Comparison of ENCODE assay signal across 29 cellular contexts in genomic region chr7:79781716-79782115, GRCh38.
DNase-seq lines count a peak whose midpoint lies in the region; ATAC-seq and TF ChIP-seq lines count a peak whose summit lies in the region.
"Had no signal": no experiment of that assay in that cellular context is flagged by ENCODE, and none has a peak within 500 bp of the region (broad histone marks: within the 10 kb centered on the region; RNA-seq: fewer than 3 reads in every experiment).

No MANE protein-coding gene starts in this region.

- H3K4me1 ChIP-seq in ACC112 (ENCODE audit: control insufficient read depth, insufficient read depth, low read length, unreplicated experiment): peaks cover 13% of the 10 kb centered on the region
- no peaks in the 10 kb centered on the region for H3K4me1 ChIP-seq in mesenchymal stem cell (ENCODE audit: control insufficient read depth, insufficient read depth, low read depth, low read length)
- H3K4me1 ChIP-seq: adrenal gland, BLaER1, Caco-2, parathyroid adenoma, SJCRH30 had no signal

- DNase-seq in NCI-H2029 (lab: John Stamatoyannopoulos, UW) (peak; percentile 8), cardiac fibroblast (ENCODE audit: low read depth in 2 of 2) (peak; percentile 28 to 56), mesenchymal stem cell (peak; percentile 69), HuH-7.5 (ENCODE audit: low spot score) (no peak), left colon (no peak), activated gamma-delta T cell (lab: John Stamatoyannopoulos, UW) (no peak)
- DNase-seq: activated CD4-positive, alpha-beta T cell treated with anti-CD3 and anti-CD28 coated beads, Interleukin-2, amount 50 U/mL, for 4 hours; activated naive CD4-positive, alpha-beta T cell treated with Interleukin-2 at 50 U/mL for 16 hours; activated T-cell treated with anti-CD3 and anti-CD28 coated beads, Interleukin-2, amount 50 U/mL, for 72 hours; adrenal gland; Caco-2; dermis blood vessel endothelial cell; DMS79 treated with DMSO at 0.1 percent for 48 hours; GF-D8; islet precursor cell; KG1; MG63; NCI-H146; NCI-H510A treated with DMSO at 0.1 percent for 48 hours; right cardiac atrium; SJCRH30; stimulated activated CD4-positive, alpha-beta T cell treated with anti-CD3 and anti-CD28 coated beads, Interleukin-4, amount 100 ng/mL, for 4 hours; substantia nigra had no signal

- no peak overlapping the region for H4K8ac ChIP-seq in mesenchymal stem cell (ENCODE audit: low read length)

- no peaks in the 10 kb centered on the region for H3K9me3 ChIP-seq in mesenchymal stem cell (ENCODE audit: control insufficient read depth, low read length)
- H3K9me3 ChIP-seq: adrenal gland, BLaER1, Caco-2, MG63, SJCRH30 had no signal

- no peak overlapping the region for H2AK5ac ChIP-seq in mesenchymal stem cell (ENCODE audit: low read length, severe bottlenecking)

- no peaks in the 10 kb centered on the region for H3K79me1 ChIP-seq in mesenchymal stem cell (replicated peaks; ENCODE audit: low read length, poor library complexity, severe bottlenecking)

- H3K14ac ChIP-seq in mesenchymal stem cell (ENCODE audit: low read length in 2 of 2): no peak overlapping the region

- no peak overlapping the region for H2BK5ac ChIP-seq in mesenchymal stem cell (ENCODE audit: low read depth, low read length, poor library complexity, severe bottlenecking)

- ATAC-seq in left colon: no peak
- no peak for ATAC-seq in HG03135 (IDR thresholded peaks at IDR 0.05; ENCODE audit: unreplicated experiment)
- ATAC-seq: activated T-cell treated with anti-CD3 and anti-CD28 coated beads, Interleukin-2, amount 50 U/mL, for 72 hours; stimulated activated memory B cell treated with anti-CD40 and anti-IgM and Interleukin-4, amounts not matched to agents 10 μg/mL and 1 μg/mL and 100 μg/mL, for 72 hours had no signal

- H3K27me3 ChIP-seq in ACC112 (ENCODE audit: insufficient read depth, low read length) (no peaks in the 10 kb centered on the region), mesenchymal stem cell (ENCODE audit: control insufficient read depth in 1 of 2, insufficient read depth in 1 of 2, low read length in 2 of 2) (no peaks in the 10 kb centered on the region)
- H3K27me3 ChIP-seq: adrenal gland, BLaER1, MG63, SJCRH30 had no signal

- H3K9ac ChIP-seq in mesenchymal stem cell (ENCODE audit: low read length): no peak overlapping the region
- H3K9ac ChIP-seq: BLaER1, parathyroid adenoma had no signal

- H3K4ac ChIP-seq in mesenchymal stem cell (ENCODE audit: low read depth in 1 of 2, low read length in 2 of 2): no peak overlapping the region

- no peak overlapping the region for H3K23ac ChIP-seq in mesenchymal stem cell (ENCODE audit: low read length in 2 of 2)

- TF ChIP-seq CTCF in cardiac fibroblast (IDR thresholded peaks at IDR 0.05; ENCODE audit: low read depth, low read length): no peak

- no peaks in the 10 kb centered on the region for H3K36me3 ChIP-seq in ACC112 (ENCODE audit: insufficient read depth, low read length)
- no peaks in the 10 kb centered on the region for H3K36me3 ChIP-seq in mesenchymal stem cell (ENCODE audit: control insufficient read depth in 1 of 2, insufficient read depth in 2 of 2, low read depth in 1 of 2, low read length in 2 of 2)
- H3K36me3 ChIP-seq: adrenal gland, BLaER1, MG63, SJCRH30 had no signal

- no peaks in the 10 kb centered on the region for H3K79me2 ChIP-seq in ACC112 (ENCODE audit: control insufficient read depth, insufficient read depth, low read length, unreplicated experiment)
- H3K79me2 ChIP-seq: parathyroid adenoma had no signal

- intact Hi-C loops in left colon (cut with DNase I, micrococcal nuclease): no loop called here

- H3K4me3 ChIP-seq in ACC112 (ENCODE audit: low read depth, low read length): peak overlapping the region; percentile 4; the same call in 1 of the 2 replicates
- no peak overlapping the region for H3K4me3 ChIP-seq in cardiac fibroblast (replicated peaks in 1 of 2; ENCODE audit: low read depth in 2 of 2, low read length in 2 of 2)
- no peak overlapping the region for H3K4me3 ChIP-seq in mesenchymal stem cell (ENCODE audit: insufficient read depth in 1 of 2, low read depth in 1 of 2, low read length in 2 of 2)
- H3K4me3 ChIP-seq: adrenal gland, BLaER1, lung, MG63, SJCRH30 had no signal

- H4K91ac ChIP-seq in mesenchymal stem cell (ENCODE audit: low read length): no peak overlapping the region

- H3K18ac ChIP-seq in mesenchymal stem cell (ENCODE audit: low read depth in 1 of 2, low read length in 2 of 2): no peak overlapping the region

- no peak overlapping the region for H2BK120ac ChIP-seq in mesenchymal stem cell (ENCODE audit: low read depth, low read length)

- H3K27ac ChIP-seq in ACC112 (ENCODE audit: low read depth, low read length) (no peak overlapping the region), mesenchymal stem cell (ENCODE audit: low read length, poor library complexity, severe bottlenecking) (no peak overlapping the region)
- H3K27ac ChIP-seq: adrenal gland, BLaER1, parathyroid adenoma, SJCRH30 had no signal

- H2BK12ac ChIP-seq in mesenchymal stem cell (ENCODE audit: low read length in 2 of 2): no peak overlapping the region

- no peak overlapping the region for H2BK15ac ChIP-seq in mesenchymal stem cell (ENCODE audit: low read depth, poor library complexity, severe bottlenecking)

- 0% methylated on average over 4 of the region's 4 CpGs for WGBS in mesenchymal stem cell

- H2AFZ ChIP-seq in ACC112 (ENCODE audit: low read length, unreplicated experiment): peak overlapping the region; percentile 90
- no peak overlapping the region for H2AFZ ChIP-seq in mesenchymal stem cell (ENCODE audit: low read depth, low read length)
- H2AFZ ChIP-seq: parathyroid adenoma had no signal

- no peak overlapping the region for H3K4me2 ChIP-seq in mesenchymal stem cell (ENCODE audit: low read length, poor library complexity, severe bottlenecking)
- H3K4me2 ChIP-seq: BLaER1 had no signal

Comparison
In these comparisons a context has a peak if more than half of its experiments do, and no peak if none do; other contexts are left out.
1. DNase-seq: peak in NCI-H2029 (single experiment), cardiac fibroblast (2 of 2) and mesenchymal stem cell (single experiment); none in HuH-7.5 (single experiment), left colon (0 of 2) and activated gamma-delta T cell (single experiment).